Comparison of ENCODE assay signal across 16 cellular contexts in genomic region chr7:120867932-120868331, GRCh38. TPM values are rescaled to one million over a fixed set of nuclear protein-coding genes. Genes with fewer than 3 reads are reported as not detected.
DNase-seq lines count a peak whose midpoint lies in the region; ATAC-seq and TF ChIP-seq lines count a peak whose summit lies in the region.
"Had no signal": no experiment of that assay in that cellular context is flagged by ENCODE, and none has a peak within 500 bp of the region (broad histone marks: within the 10 kb centered on the region; RNA-seq: fewer than 3 reads in every experiment).

No MANE protein-coding gene starts in this region.

- H3K27me3 Mint-ChIP-seq in endothelial cell (ENCODE audit: unreplicated experiment) = no peaks in the 10 kb centered on the region

- peaks cover 12% of the 10 kb centered on the region for H3K4me1 Mint-ChIP-seq in endothelial cell (ENCODE audit: unreplicated experiment)
- H3K4me1 Mint-ChIP-seq: activated B cell treated with CpG ODN at 0.5 μM for 24 hours had no signal

- ATAC-seq in GM18502 (IDR thresholded peaks at IDR 0.05; ENCODE audit: poor library complexity, unreplicated experiment) = peak; percentile 49
- peak; percentile 39 for ATAC-seq in GM21576 (IDR thresholded peaks at IDR 0.05; ENCODE audit: unreplicated experiment)
- ATAC-seq in GM19395 (IDR thresholded peaks at IDR 0.05; ENCODE audit: unreplicated experiment) = no peak
- ATAC-seq: heart left ventricle, left ventricle myocardium superior had no signal

- no peaks in the 10 kb centered on the region for H3K36me3 Mint-ChIP-seq in endothelial cell (ENCODE audit: low read depth, unreplicated experiment)

- CTCF ChIA-PET in HEK293T (lab: Yijun Ruan, JAX) = no interaction called here

- H3K27ac Mint-ChIP-seq in endothelial cell (ENCODE audit: unreplicated experiment) = no peak overlapping the region
- H3K27ac Mint-ChIP-seq: activated B cell treated with CpG ODN at 0.5 μM for 24 hours had no signal

- POLR2A ChIA-PET in HEK293T (lab: Yijun Ruan, JAX) = interaction anchor here (1.2 kb wide), 1 partner anchor 10 kb away, joined by 4 read pairs; the partner anchor contains the start of gene TSPAN12

- H3K9me3 Mint-ChIP-seq in endothelial cell (ENCODE audit: unreplicated experiment) = no peaks in the 10 kb centered on the region
- H3K9me3 Mint-ChIP-seq: activated B cell treated with CpG ODN at 0.5 μM for 24 hours had no signal

- DNase-seq in HPDE6-E6E7 (ENCODE audit: extremely low spot score) (peak; percentile 5), kidney tubule cell (ENCODE audit: low spot score) (peak; percentile 60), HEK293T (ENCODE audit: extremely low spot score) (no peak), endothelial cell (ENCODE audit: low spot score) (no peak)
- no peak for DNase-seq in stimulated activated CD4-positive, alpha-beta T cell treated with anti-CD3 and anti-CD28 coated beads, Interleukin-12 subunit alpha, Interleukin-12 subunit beta, amount 100 ng/mL, for 4 hours
- DNase-seq: activated B cell treated with CpG ODN at 0.5 μM for 24 hours; activated T-cell treated with anti-CD3 and anti-CD28 coated beads, Interleukin-2, amount 50 U/mL, for 48 hours; effector memory CD4-positive, alpha-beta T cell; heart left ventricle; left ventricle myocardium superior; NCI-H1092 treated with DMSO at 0.1 percent for 48 hours; SIG-M5; spleen had no signal

- H3K4me3 Mint-ChIP-seq in endothelial cell (ENCODE audit: unreplicated experiment) = no peak overlapping the region
- H3K4me3 Mint-ChIP-seq: activated B cell treated with CpG ODN at 0.5 μM for 24 hours had no signal

- no peak for TF ChIP-seq CTCF in endothelial cell (IDR thresholded peaks at IDR 0.05; ENCODE audit: unreplicated experiment)

TF ChIP-seq in HEK293T, 16 proteins besides CTCF, POLR2A, EP300 and RAD21:
- TF ChIP-seq NFRKB (IDR thresholded peaks at IDR 0.05) (no peak), PKNOX1 (IDR thresholded peaks at IDR 0.05) (no peak), FOXM1 (IDR thresholded peaks at IDR 0.05; ENCODE audit: borderline replicate concordance) (no peak), LEF1 (IDR thresholded peaks at IDR 0.05; ENCODE audit: borderline replicate concordance) (no peak), SUZ12 (IDR thresholded peaks at IDR 0.05) (no peak), SP1 (IDR thresholded peaks at IDR 0.05) (no peak), ARNT (IDR thresholded peaks at IDR 0.05) (no peak), FOXK2 (IDR thresholded peaks at IDR 0.05) (no peak), HDGF (IDR thresholded peaks at IDR 0.05; ENCODE audit: borderline replicate concordance) (no peak), BHLHE40 (IDR thresholded peaks at IDR 0.05; ENCODE audit: borderline replicate concordance) (no peak), TARDBP (IDR thresholded peaks at IDR 0.05) (no peak), FOXA1 (IDR thresholded peaks at IDR 0.05) (no peak), ZNF384 (IDR thresholded peaks at IDR 0.05) (no peak), L3MBTL2 (conservative IDR thresholded peaks at IDR 0.05) (no peak), ELF4 (IDR thresholded peaks at IDR 0.05) (no peak), CTBP1 (IDR thresholded peaks at IDR 0.05; ENCODE audit: borderline replicate concordance) (no peak)

RNA-seq across cellular contexts. Expression of gene TSPAN12, which starts 10.0 kb away (rescaled TPM):
- total RNA-seq in endothelial cell (ENCODE audit: unreplicated experiment) = 20.3 TPM
- total RNA-seq: activated B cell treated with CpG ODN at 0.5 μM for 24 hours had no signal

Comparison
In these comparisons a context has a peak if more than half of its experiments do, and no peak if none do; other contexts are left out.
1. DNase-seq: peak in HPDE6-E6E7 (single experiment) and kidney tubule cell (single experiment); none in HEK293T (single experiment), stimulated activated CD4-positive, alpha-beta T cell treated with anti-CD3 and anti-CD28 coated beads, Interleukin-12 subunit alpha, Interleukin-12 subunit beta, amount 100 ng/mL, for 4 hours (single experiment) and endothelial cell (single experiment).